In genomic region chr18:48342588-48342987, GRCh38 we compare ENCODE assay signal across 15 cellular contexts.
DNase-seq lines count a peak whose midpoint lies in the region; TF ChIP-seq lines count a peak whose summit lies in the region.
"Had no signal": no experiment of that assay in that cellular context is flagged by ENCODE, and none has a peak within 500 bp of the region (broad histone marks: within the 10 kb centered on the region; RNA-seq: fewer than 3 reads in every experiment).

No MANE protein-coding gene starts in this region.

- no peak for TF ChIP-seq CTCF in coronary artery (IDR thresholded peaks at IDR 0.05)

- H3K9ac ChIP-seq in rectal smooth muscle tissue (ENCODE audit: low read length): no peak overlapping the region

- no peaks in the 10 kb centered on the region for H3K36me3 ChIP-seq in rectal smooth muscle tissue (ENCODE audit: control insufficient read depth, insufficient read depth, low read length)
- H3K36me3 ChIP-seq: BE2C, pancreas had no signal

- H3K27ac ChIP-seq in coronary artery: peak overlapping the region; percentile 74 to 87
- H3K27ac ChIP-seq in rectal smooth muscle tissue (ENCODE audit: low read depth, low read length): no peak overlapping the region
- H3K27ac ChIP-seq: pancreas had no signal

- peaks cover 9% of the 10 kb centered on the region for H3K4me1 ChIP-seq in rectal smooth muscle tissue (ENCODE audit: control insufficient read depth, insufficient read depth, low read length)
- H3K4me1 ChIP-seq: BE2C, pancreas had no signal

- H3K27me3 ChIP-seq in rectal smooth muscle tissue (ENCODE audit: control insufficient read depth, insufficient read depth, low read length): no peaks in the 10 kb centered on the region
- H3K27me3 ChIP-seq: BE2C, pancreas had no signal

- DNase-seq in NCI-H1092 treated with DMSO at 0.1 percent for 48 hours (lab: John Stamatoyannopoulos, UW) (peak; percentile 93), NCI-H2171 treated with DMSO at 0.1 percent for 48 hours (lab: John Stamatoyannopoulos, UW) (peak; percentile 53), coronary artery (ENCODE audit: low spot score) (no peak), NCI-H1694 (lab: John Stamatoyannopoulos, UW) (no peak), AG20443 (ENCODE audit: low spot score) (no peak), pons (ENCODE audit: low spot score) (no peak)
- no peak for DNase-seq in stimulated activated CD4-positive, alpha-beta T cell treated with anti-CD3 and anti-CD28 coated beads, Interleukin-4, amount 100 ng/mL, for 1 hour
- DNase-seq: activated CD4-positive, CD25-positive, alpha-beta regulatory T cell treated with anti-CD3 and anti-CD28 coated beads, Interleukin-2, amount 50 U/mL, for 72 hours; activated naive CD8-positive, alpha-beta T cell treated with anti-CD3 and anti-CD28 coated beads, Interleukin-2, amount 50 U/mL, for 24 hours; BE2C; dermis blood vessel endothelial cell; PC-3; stimulated activated CD4-positive, alpha-beta T cell treated with anti-CD3 and anti-CD28 coated beads, Interleukin-2, amount 100 ng/mL, for 48 hours had no signal

- peak overlapping the region; percentile 18 for H3K4me3 ChIP-seq in coronary artery
- peak overlapping the region; percentile 11 for H3K4me3 ChIP-seq in rectal smooth muscle tissue (ENCODE audit: low read length)
- H3K4me3 ChIP-seq: pancreas had no signal

Comparison
In these comparisons a context has a peak if more than half of its experiments do, and no peak if none do; other contexts are left out.
1. DNase-seq: peak in NCI-H1092 treated with DMSO at 0.1 percent for 48 hours (single experiment) and NCI-H2171 treated with DMSO at 0.1 percent for 48 hours (single experiment); none in coronary artery (single experiment), NCI-H1694 (single experiment), AG20443 (single experiment), pons (single experiment) and stimulated activated CD4-positive, alpha-beta T cell treated with anti-CD3 and anti-CD28 coated beads, Interleukin-4, amount 100 ng/mL, for 1 hour (single experiment).